ENCODE assay signal across 14 cellular contexts in genomic region chr1:179095924-179096323, GRCh38.
"Had no signal": no experiment of that assay in that cellular context is flagged by ENCODE, and none has a peak within 500 bp of the region (broad histone marks: within the 10 kb centered on the region; RNA-seq: fewer than 3 reads in every experiment).

No MANE protein-coding gene starts in this region.

- H3K4me1 ChIP-seq: uterus had no signal

- H3K9me3 Mint-ChIP-seq: activated naive CD4-positive, alpha-beta T cell treated with anti-CD3 and anti-CD28 coated beads, Interleukin-2, amount 10 ng/mL, durations not matched to agents 7 days and 5 days; activated T-helper 2 cell treated with anti-CD3 and anti-CD28 coated beads, Interferon-gamma antibody, Interleukin-2, Interleukin-4, amounts not matched to agents 10 μg/mL and 5 μg/mL and 100 μg/mL, durations not matched to agents 14 hours and 24 hours and 36 hours; endodermal cell; T-helper 2 cell treated with Interferon-gamma antibody and Interleukin-4, amounts not matched to agents 5 μg/mL and 100 μg/mL, for 36 hours had no signal

- H3K27ac Mint-ChIP-seq: activated naive CD4-positive, alpha-beta T cell treated with anti-CD3 and anti-CD28 coated beads, Interleukin-2, amount 10 ng/mL, durations not matched to agents 7 days and 5 days; activated T-helper 2 cell treated with anti-CD3 and anti-CD28 coated beads, Interferon-gamma antibody, Interleukin-2, Interleukin-4, amounts not matched to agents 10 μg/mL and 5 μg/mL and 100 μg/mL, durations not matched to agents 14 hours and 24 hours and 36 hours; endodermal cell; T-helper 2 cell treated with Interferon-gamma antibody and Interleukin-4, amounts not matched to agents 5 μg/mL and 100 μg/mL, for 36 hours had no signal

- DNase-seq: activated naive CD4-positive, alpha-beta T cell treated with anti-CD3 and anti-CD28 coated beads, Interleukin-2, amount 10 ng/mL, durations not matched to agents 7 days and 5 days; body of pancreas; endodermal cell; glutamatergic neuron; left colon; mesendoderm; ovary; retina; tibial artery; uterus had no signal

- H3K27me3 Mint-ChIP-seq: activated naive CD4-positive, alpha-beta T cell treated with anti-CD3 and anti-CD28 coated beads, Interleukin-2, amount 10 ng/mL, durations not matched to agents 7 days and 5 days had no signal

- H3K4me3 ChIP-seq: body of pancreas, ovary, skin epidermis, tibial artery, uterus had no signal

- H3K27ac ChIP-seq: body of pancreas, ovary, tibial artery, uterus had no signal

- H3K4me1 Mint-ChIP-seq: activated naive CD4-positive, alpha-beta T cell treated with anti-CD3 and anti-CD28 coated beads, Interleukin-2, amount 10 ng/mL, durations not matched to agents 7 days and 5 days; endodermal cell had no signal

- ATAC-seq: body of pancreas, esophagus mucosa, left colon had no signal

- H3K9me3 ChIP-seq: body of pancreas, ovary, tibial artery, uterus had no signal

- H3K4me3 Mint-ChIP-seq: activated naive CD4-positive, alpha-beta T cell treated with anti-CD3 and anti-CD28 coated beads, Interleukin-2, amount 10 ng/mL, durations not matched to agents 7 days and 5 days; endodermal cell; T-helper 2 cell treated with Interferon-gamma antibody and Interleukin-4, amounts not matched to agents 5 μg/mL and 100 μg/mL, for 36 hours had no signal

- H3K27me3 ChIP-seq: body of pancreas, ovary, tibial artery, uterus had no signal

- H3K36me3 ChIP-seq: ovary, uterus had no signal
